Comparison of ENCODE assay signal across 10 cellular contexts in genomic region chr5:1328237-1329110, GRCh38. TPM values are rescaled to one million over a fixed set of nuclear protein-coding genes. Genes with fewer than 3 reads are reported as not detected.
A peak's percentile ranks its signal among the peaks of the same experiment; 100 is the strongest.
DNase-seq lines count a peak whose midpoint lies in the region; ATAC-seq and TF ChIP-seq lines count a peak whose summit lies in the region.
"Not testable (repeated sequence)": the region's sequence is repeated elsewhere in the genome, so short reads cannot be mapped to it uniquely, and the experiment has no call there.
"Had no signal": no experiment of that assay in that cellular context is flagged by ENCODE, and none has a peak within 500 bp of the region (broad histone marks: within the 10 kb centered on the region; RNA-seq: fewer than 3 reads in every experiment).

No MANE protein-coding gene starts in this region.

- not testable (repeated sequence) for H2BK5ac ChIP-seq in mesendoderm (ENCODE audit: low read length)

- not testable (repeated sequence) for H3K79me1 ChIP-seq in mesendoderm (ENCODE audit: low read length)

- not testable (repeated sequence) for TF ChIP-seq CTCF in PC-9 (conservative IDR thresholded peaks at IDR 0.05); fibroblast of villous mesenchyme (IDR thresholded peaks at IDR 0.05; ENCODE audit: insufficient read depth, low read depth, low read length)

- H3K27ac ChIP-seq in PC-9, result peak overlapping the region; percentile 50
- not testable (repeated sequence) for H3K27ac ChIP-seq in mesendoderm (ENCODE audit: low read depth, low read length)

- H2AFZ ChIP-seq in PC-9, result not testable (repeated sequence)

- TSS peak; percentile 59 for BruUV-seq in PC-9 (replicated peaks; lab: Mats Ljungman, UMichigan)

- peaks cover 70% of the 10 kb centered on the region for H3F3A ChIP-seq in PC-9 (ENCODE audit: insufficient read depth, low read depth)

- peaks cover 10% of the 10 kb centered on the region for H3K79me2 ChIP-seq in PC-9 (ENCODE audit: low read depth)
- H3K79me2 ChIP-seq in mesendoderm (ENCODE audit: control insufficient read depth, insufficient read depth, low read length), result not testable (repeated sequence)

- not testable (repeated sequence) for H3K23ac ChIP-seq in mesendoderm (ENCODE audit: low read length)

- not testable (repeated sequence) for H2AK5ac ChIP-seq in mesendoderm (ENCODE audit: low read length)

- POLR2A ChIA-PET in PC-9 (lab: Charles Lee; ENCODE audit: unreplicated experiment), result interaction anchor here (0.7 to 0.9 kb wide), 6 partner anchors 8 to 227 kb away, joined by 7 to 25 read pairs (median 12); no protein-coding TSS in a partner anchor
- POLR2A ChIA-PET in activated CD8-positive, alpha-beta T cell treated with anti-CD3 and anti-CD28 coated beads, Interleukin-2, amount 10 ng/mL, durations not matched to agents 7 days and 5 days (lab: Charles Lee), result interaction anchor here (0.6 kb wide), 1 partner anchor 16 kb away, joined by 3 read pairs; no protein-coding TSS in a partner anchor

- H3K56ac ChIP-seq in mesendoderm (ENCODE audit: low read length), result not testable (repeated sequence)

- H3K4ac ChIP-seq in mesendoderm (ENCODE audit: low read depth, low read length), result not testable (repeated sequence)

- intact Hi-C loops in PC-9 (cut with micrococcal nuclease; ENCODE audit: unreplicated experiment), result not testable (repeated sequence)

- H3K36me3 ChIP-seq in PC-9 (ENCODE audit: low read depth) (peaks cover 24% of the 10 kb centered on the region), mesendoderm (ENCODE audit: control insufficient read depth, insufficient read depth, low read length) (peaks cover 25% of the 10 kb centered on the region)

- peaks cover 34% of the 10 kb centered on the region for H3K36me3 Mint-ChIP-seq in activated CD8-positive, alpha-beta T cell treated with anti-CD3 and anti-CD28 coated beads, Interleukin-2, amount 10 ng/mL, durations not matched to agents 7 days and 5 days (ENCODE audit: low read depth)
- H3K36me3 Mint-ChIP-seq in central memory CD8-positive, alpha-beta T cell (ENCODE audit: insufficient read depth), result peaks cover 15% of the 10 kb centered on the region
- H3K36me3 Mint-ChIP-seq in stimulated activated memory B cell treated with anti-CD40 and anti-IgM and Interleukin-4, amounts not matched to agents 10 μg/mL and 1 μg/mL and 100 μg/mL, for 72 hours, result peaks cover 71% of the 10 kb centered on the region

- H3K4me3 ChIP-seq in PC-9; fibroblast of villous mesenchyme (ENCODE audit: low read depth, low read length); mesendoderm (ENCODE audit: low read length): not testable (repeated sequence)

- not testable (repeated sequence) for H3K18ac ChIP-seq in mesendoderm (ENCODE audit: low read length)

- not testable (repeated sequence) for H3K9ac ChIP-seq in mesendoderm (ENCODE audit: low read length)

- not testable (repeated sequence) for H2BK15ac ChIP-seq in mesendoderm (replicated peaks; ENCODE audit: low read depth)

- WGBS in mesendoderm (ENCODE audit: extremely low coverage, insufficient coverage, low lambda C conversion rate), result no CpG with 5 or more reads among the region's 7 CpGs

- H3K27me3 Mint-ChIP-seq in activated CD8-positive, alpha-beta T cell treated with anti-CD3 and anti-CD28 coated beads, Interleukin-2, amount 10 ng/mL, durations not matched to agents 7 days and 5 days (ENCODE audit: low read depth); central memory CD8-positive, alpha-beta T cell; stimulated activated memory B cell treated with anti-CD40 and anti-IgM and Interleukin-4, amounts not matched to agents 10 μg/mL and 1 μg/mL and 100 μg/mL, for 72 hours: not testable (repeated sequence)

- H2BK120ac ChIP-seq in mesendoderm (ENCODE audit: low read depth, low read length), result not testable (repeated sequence)

- peaks cover 53% of the 10 kb centered on the region for H4K20me1 ChIP-seq in PC-9 (ENCODE audit: insufficient read depth)

- DNase-seq in ACHN (peak; percentile 33), HCEC 1CT (peak; percentile 62), PC-9 (peak; percentile 33 to 82), fibroblast of villous mesenchyme (ENCODE audit: low read depth) (peak; percentile 19), mesendoderm (peak; percentile 82)
- not testable (repeated sequence) for DNase-seq in activated CD8-positive, alpha-beta T cell treated with anti-CD3 and anti-CD28 coated beads, Interleukin-2, amount 10 ng/mL, durations not matched to agents 7 days and 5 days; central memory CD8-positive, alpha-beta T cell (ENCODE audit: low spot score in 2 of 2)

- CTCF ChIA-PET in PC-9 (lab: Charles Lee), result interaction anchor here (0.6 kb wide), 1 partner anchor 168 kb away, joined by 3 read pairs; no protein-coding TSS in a partner anchor
- CTCF ChIA-PET in activated CD8-positive, alpha-beta T cell treated with anti-CD3 and anti-CD28 coated beads, Interleukin-2, amount 10 ng/mL, durations not matched to agents 7 days and 5 days (lab: Charles Lee), result interaction anchor here (1.0 kb wide), 1 partner anchor 11 kb away, joined by 3 read pairs; no protein-coding TSS in a partner anchor

- in situ Hi-C loops in ACHN (cut with HindIII; ENCODE audit: low pct_ligation_motif_present, low pct_unique_long_range_greater_than_20kb, low sequenced_read_pairs), result not testable (repeated sequence)

- not testable (repeated sequence) for H4K5ac ChIP-seq in mesendoderm (ENCODE audit: low read length)

- peaks cover 38% of the 10 kb centered on the region for H3K4me1 ChIP-seq in PC-9 (replicated peaks; ENCODE audit: insufficient read depth)
- H3K4me1 ChIP-seq in mesendoderm (ENCODE audit: control insufficient read depth, low read depth, low read length), result not testable (repeated sequence)

- not testable (repeated sequence) for H3K9me3 ChIP-seq in PC-9 (ENCODE audit: insufficient read depth, low read depth)

- H3K27ac Mint-ChIP-seq in activated CD8-positive, alpha-beta T cell treated with anti-CD3 and anti-CD28 coated beads, Interleukin-2, amount 10 ng/mL, durations not matched to agents 7 days and 5 days, result peak overlapping the region; percentile 23
- peak overlapping the region; percentile 7 for H3K27ac Mint-ChIP-seq in central memory CD8-positive, alpha-beta T cell (ENCODE audit: low read depth)
- peak overlapping the region; percentile 7 for H3K27ac Mint-ChIP-seq in stimulated activated memory B cell treated with anti-CD40 and anti-IgM and Interleukin-4, amounts not matched to agents 10 μg/mL and 1 μg/mL and 100 μg/mL, for 72 hours

- ATAC-seq in activated CD8-positive, alpha-beta T cell treated with anti-CD3 and anti-CD28 coated beads, Interleukin-2, amount 10 ng/mL, durations not matched to agents 7 days and 5 days; central memory CD8-positive, alpha-beta T cell (replicated peaks; ENCODE audit: extremely low read depth, poor library complexity, severe bottlenecking); stimulated activated memory B cell treated with anti-CD40 and anti-IgM and Interleukin-4, amounts not matched to agents 10 μg/mL and 1 μg/mL and 100 μg/mL, for 72 hours: not testable (repeated sequence)

- H4K8ac ChIP-seq in mesendoderm (ENCODE audit: low read depth, low read length), result not testable (repeated sequence)

- peak overlapping the region; percentile 20 for H3K4me2 ChIP-seq in PC-9
- H3K4me2 ChIP-seq in mesendoderm (ENCODE audit: low read length), result not testable (repeated sequence)

- H3K4me3 Mint-ChIP-seq in activated CD8-positive, alpha-beta T cell treated with anti-CD3 and anti-CD28 coated beads, Interleukin-2, amount 10 ng/mL, durations not matched to agents 7 days and 5 days; central memory CD8-positive, alpha-beta T cell; stimulated activated memory B cell treated with anti-CD40 and anti-IgM and Interleukin-4, amounts not matched to agents 10 μg/mL and 1 μg/mL and 100 μg/mL, for 72 hours: not testable (repeated sequence)

- not testable (repeated sequence) for H3K27me3 ChIP-seq in PC-9 (ENCODE audit: insufficient read depth, low read depth); mesendoderm (ENCODE audit: insufficient read depth, low read length, poor library complexity)

- not testable (repeated sequence) for H3K9me3 Mint-ChIP-seq in activated CD8-positive, alpha-beta T cell treated with anti-CD3 and anti-CD28 coated beads, Interleukin-2, amount 10 ng/mL, durations not matched to agents 7 days and 5 days (ENCODE audit: insufficient read depth); central memory CD8-positive, alpha-beta T cell; stimulated activated memory B cell treated with anti-CD40 and anti-IgM and Interleukin-4, amounts not matched to agents 10 μg/mL and 1 μg/mL and 100 μg/mL, for 72 hours

- H3K4me1 Mint-ChIP-seq in activated CD8-positive, alpha-beta T cell treated with anti-CD3 and anti-CD28 coated beads, Interleukin-2, amount 10 ng/mL, durations not matched to agents 7 days and 5 days (ENCODE audit: low read depth), result not testable (repeated sequence)
- H3K4me1 Mint-ChIP-seq in central memory CD8-positive, alpha-beta T cell, result peaks cover 21% of the 10 kb centered on the region
- H3K4me1 Mint-ChIP-seq in stimulated activated memory B cell treated with anti-CD40 and anti-IgM and Interleukin-4, amounts not matched to agents 10 μg/mL and 1 μg/mL and 100 μg/mL, for 72 hours, result peaks cover 27% of the 10 kb centered on the region

- H3K9me2 ChIP-seq in PC-9 (ENCODE audit: insufficient read depth), result not testable (repeated sequence)

RNA-seq across cellular contexts. Expression of gene CLPTM1L, which starts 16.4 kb away (rescaled TPM):
- total RNA-seq in PC-9 (2021) (260 and 266 TPM in 2 replicates), fibroblast of villous mesenchyme (180 and 252 TPM in 2 replicates)
- total RNA-seq in activated CD8-positive, alpha-beta T cell treated with anti-CD3 and anti-CD28 coated beads, Interleukin-2, amount 10 ng/mL, durations not matched to agents 7 days and 5 days, result 10 to 100 TPM; 80.0 to 83.8 TPM
- polyA plus RNA-seq in mesendoderm (2013, experiment 1 of 2), result 78.0 TPM
- polyA plus RNA-seq in mesendoderm (2013, experiment 2 of 2), result 78.4 TPM

RNA-seq across cellular contexts. Expression of gene TERT, which starts 33.6 kb away (rescaled TPM):
- 0.74 and 2.2 TPM in 2 replicates for total RNA-seq in PC-9 (2021)
- total RNA-seq in activated CD8-positive, alpha-beta T cell treated with anti-CD3 and anti-CD28 coated beads, Interleukin-2, amount 10 ng/mL, durations not matched to agents 7 days and 5 days, result under 1 TPM; 0.29 to 0.44 TPM
- not detected in 2 replicates for total RNA-seq in fibroblast of villous mesenchyme
- polyA plus RNA-seq in mesendoderm (2013, experiment 1 of 2), result 4.4 TPM
- 4.8 TPM for polyA plus RNA-seq in mesendoderm (2013, experiment 2 of 2)
- total RNA-seq: ureter had no signal
- polyA plus RNA-seq: adrenal gland had no signal
